ENCODE assay signal across 13 cellular contexts in genomic region chr20:25220810-25221591, GRCh38. TPM values are rescaled to one million over a fixed set of nuclear protein-coding genes. Genes with fewer than 3 reads are reported as not detected.
DNase-seq lines count a peak whose midpoint lies in the region; ATAC-seq and TF ChIP-seq lines count a peak whose summit lies in the region.
"Had no signal": no experiment of that assay in that cellular context is flagged by ENCODE, and none has a peak within 500 bp of the region (broad histone marks: within the 10 kb centered on the region; RNA-seq: fewer than 3 reads in every experiment).

No MANE protein-coding gene starts in this region.

- H3K4me1 ChIP-seq in PC-3 (ENCODE audit: insufficient read depth, low read length) (peaks cover 21% of the 10 kb centered on the region), heart left ventricle (peaks cover 3 to 93% (median 39%) of the 10 kb centered on the region in 12 donors), gastrocnemius medialis (peaks cover 15 to 21% of the 10 kb centered on the region in 2 donors)

- H3K36me3 ChIP-seq in PC-3 (ENCODE audit: low read depth, low read length) (peaks cover 39% of the 10 kb centered on the region), heart left ventricle (peaks cover 0 to 61% (median 51%) of the 10 kb centered on the region in 9 donors), gastrocnemius medialis (peaks cover 2 to 37% of the 10 kb centered on the region in 2 donors)

- TF ChIP-seq CTCF in PC-3 (conservative IDR thresholded peaks at IDR 0.05; ENCODE audit: low read depth, low read length) (no peak), heart left ventricle (IDR thresholded peaks at IDR 0.05) (no peak), gastrocnemius medialis (IDR thresholded peaks at IDR 0.05 in 4 of 5, conservative IDR thresholded peaks at IDR 0.05 in 1 of 5) (no peak)

- H3K4me3 ChIP-seq in PC-3 (ENCODE audit: low read length): no peak overlapping the region
- no peak overlapping the region for H3K4me3 ChIP-seq in heart left ventricle
- no peak overlapping the region for H3K4me3 ChIP-seq in gastrocnemius medialis
- H3K4me3 ChIP-seq: coronary artery had no signal

- TF ChIP-seq POLR2A in heart left ventricle (IDR thresholded peaks at IDR 0.05) (no peak), gastrocnemius medialis (IDR thresholded peaks at IDR 0.05) (no peak)

- no peaks in the 10 kb centered on the region for H3K9me3 ChIP-seq in PC-3 (ENCODE audit: low read length)
- H3K9me3 ChIP-seq in heart left ventricle: no peaks in the 10 kb centered on the region
- no peaks in the 10 kb centered on the region for H3K9me3 ChIP-seq in gastrocnemius medialis

- ATAC-seq in PC-3 (no peak), heart left ventricle (peak; percentile 66 to 76 (median 73)), gastrocnemius medialis (peak; percentile 52 to 61), GM18907 (IDR thresholded peaks at IDR 0.05; ENCODE audit: unreplicated experiment) (no peak), GM19463 (IDR thresholded peaks at IDR 0.05; ENCODE audit: unreplicated experiment) (no peak)
- ATAC-seq: natural killer cell had no signal

- POLR2A ChIA-PET in PC-3 (lab: Charles Lee; ENCODE audit: unreplicated experiment): interaction anchor here (0.9 kb wide), 1 partner anchor 27 kb away, joined by 4 read pairs; the partner anchor contains the start of gene PYGB

- 60 to 73% (median 63%) methylated on average over 15 of the region's 15 CpGs for WGBS in heart left ventricle, 4 donors

- H4K20me1 ChIP-seq in PC-3 (ENCODE audit: low read length): no peaks in the 10 kb centered on the region

- intact Hi-C loops in PC-3 (cut with micrococcal nuclease) (no loop called here), heart left ventricle (cut with DNase I) (no loop called here), gastrocnemius medialis (cut with DNase I; ENCODE audit: low total_unique reads) (no loop called here)

- H3K27ac ChIP-seq in PC-3 (ENCODE audit: low read length) (0 out of 2 replicates have a peak overlapping the region, but pooled peaks have one; percentile 7), heart left ventricle (peak overlapping the region; percentile 55 to 96 (median 74)), gastrocnemius medialis (peak overlapping the region; percentile 23 to 67 (median 52))

- in situ Hi-C loops in gastrocnemius medialis (cut with MboI; ENCODE audit: low sequenced_read_pairs in 4 of 4): loop anchor here in 1 of 4 donors (25.0 kb wide), 1 partner anchor 234 kb away; the partner anchor contains the start of gene APMAP

- CTCF ChIA-PET in PC-3 (lab: Charles Lee): no interaction called here

- H3K9me2 ChIP-seq in PC-3 (replicated peaks; ENCODE audit: low read length): no peaks in the 10 kb centered on the region

- BruUV-seq in PC-3 (replicated peaks; lab: Mats Ljungman, UMichigan): no TSS peak

- 0 out of 2 replicates have a peak, but pooled peaks cover 7% of the 10 kb centered on the region for H3K79me2 ChIP-seq in PC-3 (ENCODE audit: low read length)

- DNase-seq in DMS53 (lab: John Stamatoyannopoulos, UW) (peak; percentile 18), DMS53 treated with DMSO at 0.1 percent for 48 hours (lab: John Stamatoyannopoulos, UW; ENCODE audit: unreplicated experiment) (no peak), PC-3 (no peak), heart left ventricle (peak in 4 of 5 donors; percentile 77 to 86 (median 84)), gastrocnemius medialis (peak in 1 of 2 donors; percentile 66)
- no peak for DNase-seq in NK-92 treated with Interleukin-12 subunit alpha and Interleukin-12 subunit beta, amount 100 ng/mL, for 24 hours (lab: John Stamatoyannopoulos, UW)
- DNase-seq: activated CD8-positive, alpha-beta memory T cell treated with anti-CD3 and anti-CD28 coated beads for 24 hours; activated naive CD8-positive, alpha-beta T cell treated with anti-CD3 and anti-CD28 coated beads, Interleukin-2, amount 10 ng/mL, durations not matched to agents 7 days and 5 days; natural killer cell; small intestine had no signal

- H3K27me3 ChIP-seq in PC-3 (ENCODE audit: low read length): no peaks in the 10 kb centered on the region
- no peaks in the 10 kb centered on the region for H3K27me3 ChIP-seq in heart left ventricle
- H3K27me3 ChIP-seq in gastrocnemius medialis: no peaks in the 10 kb centered on the region

- H3K4me2 ChIP-seq in PC-3 (ENCODE audit: low read length): no peak overlapping the region

- no peaks in the 10 kb centered on the region for H3F3A ChIP-seq in PC-3 (ENCODE audit: low read length, unreplicated experiment)

- no peak overlapping the region for H3K9ac ChIP-seq in PC-3 (ENCODE audit: low read length)

- H2AFZ ChIP-seq in PC-3 (ENCODE audit: low read length): no peak overlapping the region

RNA-seq across cellular contexts. Expression of gene ENTPD6, which starts 25.5 kb away (rescaled TPM):
- 122 and 150 TPM in 2 replicates for total RNA-seq in PC-3 (2014; rRNA removed)
- 100 to 1,000 TPM in 3 of 9 donors, 10 to 100 TPM in 6; 58.7 to 139 (median 86.7) TPM for total RNA-seq in heart left ventricle
- polyA plus RNA-seq in heart left ventricle: 100 to 1,000 TPM; 131 to 200 TPM
- total RNA-seq in gastrocnemius medialis: 10 to 100 TPM; 27.0 to 61.1 (median 50.2) TPM

RNA-seq across cellular contexts. Expression of gene PYGB, which starts 26.9 kb away (rescaled TPM):
- total RNA-seq in PC-3 (2014; rRNA removed) (216 and 245 TPM in 2 replicates), heart left ventricle (100 to 1,000 TPM; 172 to 450 (median 233) TPM), gastrocnemius medialis (10 to 100 TPM; 13.6 to 50.7 (median 27.0) TPM)
- 100 to 1,000 TPM; 144 to 227 TPM for polyA plus RNA-seq in heart left ventricle

Comparison
In these comparisons a context has a peak if more than half of its experiments do, and no peak if none do; other contexts are left out.
1. DNase-seq: peak in DMS53 (single experiment) and heart left ventricle (4 of 5); none in DMS53 treated with DMSO at 0.1 percent for 48 hours (single experiment), PC-3 (single experiment) and NK-92 treated with Interleukin-12 subunit alpha and Interleukin-12 subunit beta, amount 100 ng/mL, for 24 hours (single experiment).
2. ATAC-seq: peak in heart left ventricle (4 of 4) and gastrocnemius medialis (2 of 2); none in PC-3 (single experiment), GM18907 (single experiment) and GM19463 (single experiment).
3. H3K27ac ChIP-seq: peak in every context shown above with its lines; median percentile 74 in heart left ventricle; 52 in gastrocnemius medialis; 7 in PC-3.